In the genomic region with DNA sequence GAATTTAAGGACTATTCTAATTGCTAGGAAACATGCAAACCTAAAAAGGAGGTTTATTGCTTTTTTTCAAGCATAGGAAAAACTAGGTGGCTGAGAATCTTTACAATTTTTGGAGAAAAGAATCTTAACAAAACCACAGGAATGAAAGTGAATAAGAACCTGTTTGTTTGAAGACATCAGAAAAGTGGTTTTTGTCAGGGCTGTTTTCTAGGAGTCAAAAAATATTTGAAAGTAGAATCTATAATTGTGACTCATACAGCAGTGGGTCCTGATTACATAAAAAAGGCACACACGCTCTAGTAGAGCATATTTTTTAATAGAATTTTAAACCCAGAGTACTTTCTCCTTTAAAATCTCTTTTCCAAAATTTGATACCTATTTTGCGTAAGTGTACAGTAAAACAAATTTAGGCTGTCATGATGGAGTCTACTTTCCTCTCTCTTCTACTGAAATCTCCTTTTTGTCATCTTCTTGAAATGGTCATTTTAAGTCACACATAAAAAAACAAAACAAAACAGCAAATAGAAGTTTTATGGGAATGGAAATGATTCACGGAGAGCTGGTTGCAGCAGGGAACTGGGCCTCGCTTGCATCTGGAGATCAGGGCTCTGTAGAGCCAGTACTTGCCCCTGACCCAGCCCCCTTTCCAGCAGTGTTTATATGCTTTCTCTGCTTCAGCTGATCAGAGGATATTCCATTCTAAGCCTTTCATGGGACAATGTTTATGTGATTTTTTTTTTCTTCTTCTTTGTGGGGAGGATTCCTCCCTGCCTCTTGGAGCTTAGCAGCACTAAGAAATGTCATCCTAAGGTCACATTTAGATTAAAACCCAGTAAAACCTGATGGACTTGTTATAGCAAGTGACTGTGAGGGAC, we compare ENCODE assay signal across 8 cellular contexts. TPM values are rescaled to one million over a fixed set of nuclear protein-coding genes. Genes with fewer than 3 reads are reported as not detected.
A peak's percentile ranks its signal among the peaks of the same experiment; 100 is the strongest.
DNase-seq lines count a peak whose midpoint lies in the region; ATAC-seq, FAIRE-seq and TF ChIP-seq lines count a peak whose summit lies in the region.

No MANE protein-coding gene starts in this region.

- no peak for TF ChIP-seq CTCF in heart right ventricle (IDR thresholded peaks at IDR 0.05)

- H3K36me3 Mint-ChIP-seq in T-cell, result no peaks in the 10 kb centered on the region

- H3K4me3 ChIP-seq in heart right ventricle (peak overlapping the region in 6 of 10 donors; percentile 11 to 37 (median 26)), skin epidermis (peak overlapping the region in 2 of 7 experiments; percentile 4 to 8)

- FAIRE-seq in GM19239 (lab: Jason Lieb, UNC), result peak; percentile 35

- POLR2A ChIA-PET in T-cell (lab: Charles Lee), result interaction anchor here in 1 of 2 donors (0.6 to 1.0 kb wide), 2 partner anchors 11 to 22 kb away, joined by 3 to 4 read pairs; no protein-coding TSS in a partner anchor

- CTCF ChIA-PET in T-cell (lab: Charles Lee), result interaction anchor here in 1 of 2 donors (0.6 to 0.7 kb wide), 2 partner anchors 105 to 714 kb away, joined by 3 read pairs; no protein-coding TSS in a partner anchor

- H3K27me3 ChIP-seq in heart right ventricle, result no peaks in the 10 kb centered on the region

- no peaks in the 10 kb centered on the region for H3K9me3 ChIP-seq in heart right ventricle

- intact Hi-C loops in heart right ventricle (cut with DNase I), result loop anchor here in 2 of 10 donors (5.0 to 10.0 kb wide), 3 partner anchors 56 to 149 kb away; no protein-coding TSS in a partner anchor

- peaks cover 2 to 57% (median 40%) of the 10 kb centered on the region in 9 donors for H3K4me1 ChIP-seq in heart right ventricle

- H3K9me3 Mint-ChIP-seq in T-cell, result no peaks in the 10 kb centered on the region

- no peaks in the 10 kb centered on the region for H3K36me3 ChIP-seq in heart right ventricle

- no peak for ATAC-seq in T-cell (replicated peaks in 1 of 4)
- peak in 6 of 8 donors; percentile 22 to 66 (median 40) for ATAC-seq in heart right ventricle
- no peak for ATAC-seq in GM19324 (IDR thresholded peaks at IDR 0.05; ENCODE audit: low FRiP score, unreplicated experiment)

- H3K27ac Mint-ChIP-seq in T-cell, result peak overlapping the region; percentile 91 to 96

- H3K4me1 Mint-ChIP-seq in T-cell, result peaks cover 75 to 82% (median 75%) of the 10 kb centered on the region in 3 donors

- H3K27ac ChIP-seq in heart right ventricle (peak overlapping the region; percentile 48 to 89 (median 78)), skin epidermis (peak overlapping the region; percentile 8 to 96 (median 84))

- no peaks in the 10 kb centered on the region for H3K27me3 Mint-ChIP-seq in T-cell

- DNase-seq in GM19239 (ENCODE audit: insufficient read length, low spot score), result no peak
- no peak for DNase-seq in T-cell
- DNase-seq in heart right ventricle, result no peak
- DNase-seq in cortex of kidney (lab: John Stamatoyannopoulos, UW), result no peak
- no peak for DNase-seq in dermis blood vessel endothelial cell
- no peak for DNase-seq in SW 1271 (lab: John Stamatoyannopoulos, UW)

- WGBS in heart right ventricle, 2 donors, result 67 to 74% methylated on average over 4 of the region's 4 CpGs

- peak overlapping the region; percentile 62 to 84 (median 67) for H3K4me3 Mint-ChIP-seq in T-cell

RNA-seq across cellular contexts. Expression of a gene that starts 59.1 kb away (rescaled TPM):
- total RNA-seq in T-cell (100 to 1,000 TPM in 2 of 5 donors, 10 to 100 TPM in 3; 41.9 to 195 (median 50.4) TPM), heart right ventricle (10 to 100 TPM in 3 of 10 donors, 1 to 10 TPM in 7; 6.3 to 15.6 (median 8.6) TPM), dermis blood vessel endothelial cell (48.8 and 53.0 TPM in 2 replicates)
- 1 to 10 TPM; 6.0 to 9.1 TPM for polyA plus RNA-seq in heart right ventricle

Comparison
In these comparisons a context has a peak if more than half of its experiments do, and no peak if none do; other contexts are left out.
1. ATAC-seq: peak in heart right ventricle (6 of 8); none in T-cell (0 of 4) and GM19324 (single experiment).